Comparison of ENCODE assay signal across 15 cellular contexts in the genomic region with DNA sequence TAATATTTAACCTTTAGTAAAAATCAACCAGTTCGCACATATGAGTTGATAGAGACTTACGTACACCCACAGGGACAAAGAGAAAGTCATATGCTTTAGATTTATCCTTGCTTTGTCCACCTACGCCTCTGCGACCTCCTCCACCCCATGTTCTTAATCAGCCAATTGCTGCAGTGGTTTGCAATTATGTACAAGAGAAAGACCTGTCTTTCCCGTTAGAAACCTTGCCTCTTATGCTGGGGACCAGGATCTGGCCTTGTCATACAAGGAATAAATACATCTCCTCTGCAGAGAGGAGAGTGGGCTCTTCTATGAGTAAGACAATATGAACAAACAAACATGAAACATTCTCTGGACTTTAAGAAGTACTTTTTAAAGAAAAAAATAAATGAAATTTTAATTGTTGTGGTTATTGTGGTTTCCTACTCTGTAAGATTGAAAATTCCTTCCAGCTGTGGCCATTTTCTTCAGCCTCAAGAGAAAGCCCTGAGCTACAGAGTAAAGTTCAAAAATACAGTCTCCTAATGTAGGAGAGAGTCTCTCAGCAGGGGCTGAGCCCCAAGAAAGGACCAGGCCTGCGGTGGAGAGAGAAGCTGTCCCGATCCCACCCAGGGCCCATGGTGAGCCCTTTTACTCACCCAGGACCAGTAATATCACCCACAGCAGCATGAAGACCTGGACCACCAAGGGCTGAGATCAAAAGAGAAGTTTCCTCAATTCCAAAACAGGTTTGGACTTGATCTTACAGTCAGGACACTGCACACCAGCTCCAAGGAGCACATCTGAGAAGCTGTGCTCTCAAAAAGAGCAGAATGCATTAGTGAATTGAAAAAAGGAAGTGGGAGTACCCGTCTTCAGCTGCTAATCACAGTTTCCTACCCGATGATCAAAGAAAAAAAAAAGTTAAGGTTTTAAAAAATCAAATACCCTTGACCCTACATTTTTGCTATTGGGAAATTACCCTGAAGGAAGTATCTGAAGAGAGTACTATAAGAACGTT. TPM values are rescaled to one million over a fixed set of nuclear protein-coding genes. Genes with fewer than 3 reads are reported as not detected.
A peak's percentile ranks its signal among the peaks of the same experiment; 100 is the strongest.
DNase-seq lines count a peak whose midpoint lies in the region; ATAC-seq and TF ChIP-seq lines count a peak whose summit lies in the region.
"Had no signal": no experiment of that assay in that cellular context is flagged by ENCODE, and none has a peak within 500 bp of the region (broad histone marks: within the 10 kb centered on the region; RNA-seq: fewer than 3 reads in every experiment).

Gene FCRL5 (minus strand): TSS at position 822 of the 1,000 bp plus-strand sequence. CDS start 153 bp downstream, at position 669.

- H3K36me3 ChIP-seq in OCI-LY7 (ENCODE audit: insufficient read depth, low read length) (peaks cover 18% of the 10 kb centered on the region), aorta (ENCODE audit: control insufficient read depth in 1 of 2, insufficient read depth in 2 of 2, low read length in 1 of 2) (no peaks in the 10 kb centered on the region)
- H3K36me3 ChIP-seq: neutrophil, tibial nerve had no signal

- H3K9me3 Mint-ChIP-seq in activated CD4-positive, alpha-beta T cell treated with anti-CD3 and anti-CD28 coated beads, Interleukin-2, amount 10 ng/mL, durations not matched to agents 7 days and 5 days: no peaks in the 10 kb centered on the region
- H3K9me3 Mint-ChIP-seq: CD8-positive, alpha-beta T cell had no signal

- ATAC-seq in GM18502 (IDR thresholded peaks at IDR 0.05; ENCODE audit: poor library complexity, unreplicated experiment): peak; percentile 62
- peak; percentile 79 for ATAC-seq in GM19463 (IDR thresholded peaks at IDR 0.05; ENCODE audit: unreplicated experiment)
- peak; percentile 68 for ATAC-seq in HG03045 (IDR thresholded peaks at IDR 0.05; ENCODE audit: unreplicated experiment)
- ATAC-seq in GM19467 (IDR thresholded peaks at IDR 0.05; ENCODE audit: unreplicated experiment): no peak
- ATAC-seq in aorta (ENCODE audit: low FRiP score): no peak
- ATAC-seq: activated CD8-positive, alpha-beta memory T cell treated with anti-CD3 and anti-CD28 coated beads, Interleukin-2, amount 10 ng/mL, durations not matched to agents 7 days and 5 days; CD8-positive, alpha-beta T cell had no signal

- H3K9me3 ChIP-seq in OCI-LY7 (ENCODE audit: low read length) (no peaks in the 10 kb centered on the region), aorta (ENCODE audit: control insufficient read depth, low read length) (no peaks in the 10 kb centered on the region)
- H3K9me3 ChIP-seq: neutrophil, SK-N-SH, tibial nerve had no signal

- H3K4me3 ChIP-seq in OCI-LY7 (ENCODE audit: low read depth, low read length, poor library complexity, severe bottlenecking): peak within 1 kb of the TSS; percentile 74
- no peak within 1 kb of the TSS for H3K4me3 ChIP-seq in aorta (ENCODE audit: low read length in 2 of 2)

- no peak for TF ChIP-seq CTCF in OCI-LY7 (conservative IDR thresholded peaks at IDR 0.05; ENCODE audit: low read length)

- peak within 1 kb of the TSS; percentile 19; the same call in 1 of the 2 replicates for H2AFZ ChIP-seq in OCI-LY7 (ENCODE audit: low read length)

- H4K20me1 ChIP-seq in OCI-LY7 (ENCODE audit: insufficient read depth, low read length): no peaks in the 10 kb centered on the region

- H3K9me2 ChIP-seq in OCI-LY7 (ENCODE audit: insufficient read depth, low read length): no peaks in the 10 kb centered on the region
- H3K9me2 ChIP-seq: SK-N-SH had no signal

- no peak within 1 kb of the TSS for H3K4me3 Mint-ChIP-seq in activated CD4-positive, alpha-beta T cell treated with anti-CD3 and anti-CD28 coated beads, Interleukin-2, amount 10 ng/mL, durations not matched to agents 7 days and 5 days
- H3K4me3 Mint-ChIP-seq: activated CD8-positive, alpha-beta memory T cell treated with anti-CD3 and anti-CD28 coated beads, Interleukin-2, amount 10 ng/mL, durations not matched to agents 7 days and 5 days; CD8-positive, alpha-beta T cell had no signal

- H3K4me2 ChIP-seq in OCI-LY7 (ENCODE audit: low read length): peak within 1 kb of the TSS; percentile 85
- H3K4me2 ChIP-seq: SK-N-SH had no signal

- H3K27ac ChIP-seq in OCI-LY7 (ENCODE audit: low read depth, low read length, poor library complexity, severe bottlenecking): peak within 1 kb of the TSS; percentile 86
- H3K27ac ChIP-seq in aorta (ENCODE audit: low read depth in 1 of 2, low read length in 2 of 2): no peak within 1 kb of the TSS
- H3K27ac ChIP-seq: neutrophil, tibial nerve had no signal

- peaks cover 4% of the 10 kb centered on the region for H3K4me1 Mint-ChIP-seq in activated CD4-positive, alpha-beta T cell treated with anti-CD3 and anti-CD28 coated beads, Interleukin-2, amount 10 ng/mL, durations not matched to agents 7 days and 5 days

- TSS peak; percentile 64 for BruUV-seq in OCI-LY7 (replicated peaks; lab: Mats Ljungman, UMichigan)

- POLR2A ChIA-PET in OCI-LY7 (lab: Charles Lee): interaction anchor here (0.9 to 3.5 kb wide), 8 partner anchors 9 to 267 kb away, joined by 3 to 22 read pairs (median 4); no protein-coding TSS in a partner anchor
- POLR2A ChIA-PET in activated CD4-positive, alpha-beta T cell treated with anti-CD3 and anti-CD28 coated beads, Interleukin-2, amount 10 ng/mL, durations not matched to agents 7 days and 5 days (lab: Charles Lee): no interaction called here

- peaks cover 27% of the 10 kb centered on the region; the same call in 1 of the 2 replicates for H3K79me2 ChIP-seq in OCI-LY7 (ENCODE audit: insufficient read depth, low read depth, low read length)

- no peak within 1 kb of the TSS for H3K27ac Mint-ChIP-seq in activated CD4-positive, alpha-beta T cell treated with anti-CD3 and anti-CD28 coated beads, Interleukin-2, amount 10 ng/mL, durations not matched to agents 7 days and 5 days
- H3K27ac Mint-ChIP-seq: activated CD8-positive, alpha-beta memory T cell treated with anti-CD3 and anti-CD28 coated beads, Interleukin-2, amount 10 ng/mL, durations not matched to agents 7 days and 5 days; CD8-positive, alpha-beta T cell had no signal

- CTCF ChIA-PET in OCI-LY7 (lab: Charles Lee; ENCODE audit: unreplicated experiment): interaction anchor here (0.8 to 1.6 kb wide), 4 partner anchors 10 to 57 kb away, joined by 3 to 4 read pairs (median 3); no protein-coding TSS in a partner anchor
- CTCF ChIA-PET in activated CD4-positive, alpha-beta T cell treated with anti-CD3 and anti-CD28 coated beads, Interleukin-2, amount 10 ng/mL, durations not matched to agents 7 days and 5 days (lab: Charles Lee): no interaction called here

- H3K36me3 Mint-ChIP-seq in activated CD4-positive, alpha-beta T cell treated with anti-CD3 and anti-CD28 coated beads, Interleukin-2, amount 10 ng/mL, durations not matched to agents 7 days and 5 days (ENCODE audit: low read depth): no peaks in the 10 kb centered on the region
- H3K36me3 Mint-ChIP-seq: activated CD8-positive, alpha-beta memory T cell treated with anti-CD3 and anti-CD28 coated beads, Interleukin-2, amount 10 ng/mL, durations not matched to agents 7 days and 5 days; CD8-positive, alpha-beta T cell had no signal

- H3K27me3 Mint-ChIP-seq in activated CD4-positive, alpha-beta T cell treated with anti-CD3 and anti-CD28 coated beads, Interleukin-2, amount 10 ng/mL, durations not matched to agents 7 days and 5 days: peaks cover 24% of the 10 kb centered on the region

- no peaks in the 10 kb centered on the region for H3K27me3 ChIP-seq in aorta (ENCODE audit: control insufficient read depth in 1 of 2, insufficient read depth in 2 of 2, low read length in 1 of 2)
- H3K27me3 ChIP-seq: tibial nerve had no signal

- intact Hi-C loops in OCI-LY7 (cut with micrococcal nuclease; ENCODE audit: unreplicated experiment) (loop anchor here (1.0 to 5.0 kb wide), 2 partner anchors 10 to 40 kb away; no protein-coding TSS in a partner anchor), aorta (cut with DNase I) (no loop called here)

- peaks cover 38% of the 10 kb centered on the region for H3K4me1 ChIP-seq in OCI-LY7 (ENCODE audit: insufficient read depth, low read length, poor library complexity, severe bottlenecking)
- H3K4me1 ChIP-seq in aorta (ENCODE audit: control insufficient read depth in 1 of 2, insufficient read depth in 2 of 2, low read length in 2 of 2): no peaks in the 10 kb centered on the region
- H3K4me1 ChIP-seq: tibial nerve had no signal

- DNase-seq in OCI-LY7 (ENCODE audit: low spot score): peak; percentile 77
- DNase-seq in SHP77 (lab: John Stamatoyannopoulos, UW): no peak
- DNase-seq in activated CD4-positive, alpha-beta T cell treated with anti-CD3 and anti-CD28 coated beads, Interleukin-2, amount 10 ng/mL, durations not matched to agents 7 days and 5 days: no peak
- DNase-seq in aorta: no peak
- DNase-seq: activated CD8-positive, alpha-beta memory T cell treated with anti-CD3 and anti-CD28 coated beads, Interleukin-2, amount 10 ng/mL, durations not matched to agents 7 days and 5 days; CD8-positive, alpha-beta T cell; SK-N-SH; stimulated activated CD4-positive, alpha-beta T cell treated with anti-CD3 and anti-CD28 coated beads, Interleukin-4, amount 100 ng/mL, for 1 hour had no signal

- 72 to 74% methylated on average over 10 of the region's 10 CpGs for WGBS in aorta, 2 donors

RNA-seq across cellular contexts. Expression of gene FCRL5, which starts in this region (rescaled TPM):
- 64.6 and 73.5 TPM in 2 replicates for total RNA-seq in OCI-LY7 (2014; rRNA removed; shearing (Covaris generic))
- 44.8 and 57.4 TPM in 2 replicates for total RNA-seq in OCI-LY7 (2022)
- not detected for total RNA-seq in activated CD4-positive, alpha-beta T cell treated with anti-CD3 and anti-CD28 coated beads, Interleukin-2, amount 10 ng/mL, durations not matched to agents 7 days and 5 days
- total RNA-seq in aorta: under 1 TPM; 0.63 to 0.84 TPM
- under 1 TPM; 0.18 to 0.38 TPM for polyA plus RNA-seq in aorta
- total RNA-seq: activated CD8-positive, alpha-beta memory T cell treated with anti-CD3 and anti-CD28 coated beads, Interleukin-2, amount 10 ng/mL, durations not matched to agents 7 days and 5 days; epithelial cell of proximal tubule had no signal
- polyA plus RNA-seq: SK-N-SH had no signal

Comparison
In these comparisons a context has a peak if more than half of its experiments do, and no peak if none do; other contexts are left out.
1. RNA of gene FCRL5 (total RNA-seq): 44.8 to 73.5 TPM in OCI-LY7; 0.63 to 0.84 TPM in aorta and not detected in activated CD4-positive, alpha-beta T cell treated with anti-CD3 and anti-CD28 coated beads, Interleukin-2, amount 10 ng/mL, durations not matched to agents 7 days and 5 days; every median in the first group is over 10 times any median in the second.
2. ATAC-seq: peak in GM18502 (single experiment), GM19463 (single experiment) and HG03045 (single experiment); none in GM19467 (single experiment) and aorta (single experiment).